1 cellular context compared by ENCODE assay signal in the genomic region with DNA sequence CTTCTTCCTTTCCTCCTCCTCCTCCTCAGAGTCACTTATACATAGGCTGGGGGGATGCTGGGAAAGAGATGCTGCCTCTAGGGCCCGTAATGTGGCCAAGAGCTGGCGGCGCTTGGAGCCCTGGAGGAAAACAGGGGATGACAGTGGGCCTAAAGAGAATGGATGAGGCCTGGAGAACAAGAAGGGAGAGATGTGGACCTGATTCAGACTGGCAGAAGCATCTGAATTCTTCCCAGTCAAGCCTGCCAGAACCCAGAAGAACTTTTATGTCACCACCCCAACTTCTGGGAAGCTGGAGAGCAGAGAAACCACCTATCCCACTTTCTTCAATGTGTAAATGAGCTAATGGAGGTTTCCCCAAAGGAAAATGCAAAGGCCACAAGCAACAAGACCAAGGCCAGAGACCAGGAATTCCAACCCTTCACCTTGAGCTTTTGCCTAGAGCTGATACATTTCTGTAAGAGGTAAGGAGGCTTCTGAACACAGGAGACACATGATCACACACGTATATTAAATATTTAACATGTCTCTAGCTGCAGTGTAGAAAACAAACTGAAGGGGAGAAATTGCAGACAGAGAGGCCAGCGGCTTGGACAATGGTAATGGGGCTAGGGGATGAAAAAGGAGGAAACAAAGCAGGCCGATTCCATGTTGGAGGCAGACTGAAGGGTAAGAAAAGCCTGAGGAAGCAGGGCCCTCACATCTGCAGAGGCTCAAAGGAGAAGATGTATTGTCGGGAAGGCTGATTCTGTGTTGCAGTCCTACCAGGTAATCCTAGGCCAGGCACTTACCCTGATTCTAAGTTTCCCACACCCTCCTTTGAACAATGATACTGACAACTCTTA.
TF ChIP-seq lines count a peak whose summit lies in the region.

No MANE protein-coding gene starts in this region.

TF ChIP-seq in IMR-90, 13 proteins besides CTCF, POLR2A, EP300 and RAD21 (continued from another document):
- no peak for TF ChIP-seq RFX5 (IDR thresholded peaks at IDR 0.05; ENCODE audit: low read depth, low read length)
- TF ChIP-seq, protein P1, sequence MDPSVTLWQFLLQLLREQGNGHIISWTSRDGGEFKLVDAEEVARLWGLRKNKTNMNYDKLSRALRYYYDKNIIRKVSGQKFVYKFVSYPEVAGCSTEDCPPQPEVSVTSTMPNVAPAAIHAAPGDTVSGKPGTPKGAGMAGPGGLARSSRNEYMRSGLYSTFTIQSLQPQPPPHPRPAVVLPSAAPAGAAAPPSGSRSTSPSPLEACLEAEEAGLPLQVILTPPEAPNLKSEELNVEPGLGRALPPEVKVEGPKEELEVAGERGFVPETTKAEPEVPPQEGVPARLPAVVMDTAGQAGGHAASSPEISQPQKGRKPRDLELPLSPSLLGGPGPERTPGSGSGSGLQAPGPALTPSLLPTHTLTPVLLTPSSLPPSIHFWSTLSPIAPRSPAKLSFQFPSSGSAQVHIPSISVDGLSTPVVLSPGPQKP (IDR thresholded peaks at IDR 0.05; ENCODE audit: borderline replicate concordance, low read depth, low read length): no peak
- TF ChIP-seq MAFK (IDR thresholded peaks at IDR 0.05; ENCODE audit: low read depth, low read length): no peak
- no peak for TF ChIP-seq MAZ (IDR thresholded peaks at IDR 0.05; ENCODE audit: borderline replicate concordance, low read depth, low read length)
- no peak for TF ChIP-seq NFE2L2 (IDR thresholded peaks at IDR 0.05; ENCODE audit: low read depth, low read length)
TF ChIP-seq in IMR-90: peak in this region for 0.
